Comparison of ENCODE assay signal across 33 cellular contexts in the genomic region with DNA sequence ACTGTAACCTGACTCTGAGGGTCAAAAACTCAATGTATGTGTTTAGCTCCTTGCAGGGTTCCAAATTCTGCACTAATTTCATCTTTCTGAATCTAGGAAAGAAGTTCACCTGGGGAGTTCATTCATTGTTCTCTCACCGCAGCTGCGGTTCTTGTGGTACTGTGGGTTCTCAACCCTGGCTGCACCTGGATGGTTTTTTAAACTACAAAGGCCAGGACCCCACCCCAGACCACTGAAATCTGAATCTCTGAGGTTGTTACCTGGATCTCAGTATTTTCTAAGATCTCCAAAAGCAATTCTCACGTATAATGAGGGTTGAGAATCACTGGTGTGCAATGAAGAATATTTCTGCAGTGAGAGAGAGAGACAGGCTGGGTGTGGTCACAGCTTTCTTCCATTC.
"Had no signal": no experiment of that assay in that cellular context is flagged by ENCODE, and none has a peak within 500 bp of the region (broad histone marks: within the 10 kb centered on the region; RNA-seq: fewer than 3 reads in every experiment).

No MANE protein-coding gene starts in this region.

- H3K27ac ChIP-seq: adrenal gland, body of pancreas, cardiac muscle cell, colonic mucosa, foreskin keratinocyte, gastrocnemius medialis, heart left ventricle had no signal

- H3K4me1 ChIP-seq: adrenal gland, foreskin keratinocyte had no signal

- DNase-seq: activated CD4-positive, alpha-beta T cell treated with anti-CD3 and anti-CD28 coated beads for 4 hours; activated CD4-positive, alpha-beta T cell treated with anti-CD3 and anti-CD28 coated beads, Interleukin-2, amount 50 U/mL, for 1 hour; activated CD4-positive, alpha-beta T cell treated with anti-CD3 and anti-CD28 coated beads, Interleukin-2, amount 50 U/mL, for 48 hours; activated CD4-positive, CD25-positive, alpha-beta regulatory T cell; activated CD4-positive, CD25-positive, alpha-beta regulatory T cell treated with anti-CD3 and anti-CD28 coated beads, Interleukin-2, amount 50 U/mL, for 72 hours; activated CD8-positive, alpha-beta memory T cell treated with anti-CD3 and anti-CD28 coated beads, Interleukin-2, amount 10 ng/mL, durations not matched to agents 7 days and 5 days; activated CD8-positive, alpha-beta memory T cell treated with anti-CD3 and anti-CD28 coated beads, Interleukin-2, amount 50 U/mL, for 4 hours; activated CD8-positive, alpha-beta T cell treated with anti-CD3 and anti-CD28 coated beads for 36 hours; activated effector memory CD4-positive, alpha-beta T cell treated with anti-CD3 and anti-CD28 coated beads, Interleukin-2, amount 50 U/mL, for 16 hours; activated naive CD4-positive, alpha-beta T cell treated with anti-CD3 and anti-CD28 coated beads for 36 hours; activated naive CD8-positive, alpha-beta T cell treated with anti-CD3 and anti-CD28 coated beads for 36 hours; activated naive CD8-positive, alpha-beta T cell treated with anti-CD3 and anti-CD28 coated beads, Interleukin-2, amount 50 U/mL, for 24 hours; activated T-cell treated with anti-CD3 and anti-CD28 coated beads, Interleukin-2, amount 50 U/mL, for 1 hour; activated T-cell treated with anti-CD3 and anti-CD28 coated beads, Interleukin-2, amount 50 U/mL, for 48 hours; adrenal gland; amygdala; aorta; body of pancreas; central memory CD4-positive, alpha-beta T cell; cerebellar nuclear complex; colonic mucosa; effector memory CD4-positive, alpha-beta T cell; foreskin keratinocyte; gastrocnemius medialis; glutamatergic neuron; heart left ventricle; hypothalamus; T-helper 2 cell had no signal

- H3K27me3 Mint-ChIP-seq: activated CD8-positive, alpha-beta memory T cell treated with anti-CD3 and anti-CD28 coated beads, Interleukin-2, amount 10 ng/mL, durations not matched to agents 7 days and 5 days; activated CD8-positive, alpha-beta T cell treated with anti-CD3 and anti-CD28 coated beads for 36 hours; activated naive CD4-positive, alpha-beta T cell treated with anti-CD3 and anti-CD28 coated beads, Interleukin-2, amount 50 U/mL, for 24 hours; activated naive CD8-positive, alpha-beta T cell treated with anti-CD3 and anti-CD28 coated beads for 36 hours; activated naive CD8-positive, alpha-beta T cell treated with anti-CD3 and anti-CD28 coated beads, Interleukin-2, amount 50 U/mL, for 24 hours had no signal

- H3K27ac Mint-ChIP-seq: activated CD8-positive, alpha-beta memory T cell treated with anti-CD3 and anti-CD28 coated beads, Interleukin-2, amount 10 ng/mL, durations not matched to agents 7 days and 5 days; activated CD8-positive, alpha-beta T cell treated with anti-CD3 and anti-CD28 coated beads for 36 hours; activated naive CD4-positive, alpha-beta T cell treated with anti-CD3 and anti-CD28 coated beads for 36 hours; activated naive CD4-positive, alpha-beta T cell treated with anti-CD3 and anti-CD28 coated beads, Interleukin-2, amount 50 U/mL, for 24 hours; activated naive CD8-positive, alpha-beta T cell treated with anti-CD3 and anti-CD28 coated beads for 36 hours; activated naive CD8-positive, alpha-beta T cell treated with anti-CD3 and anti-CD28 coated beads, Interleukin-2, amount 50 U/mL, for 24 hours; activated T-helper 1 cell treated with anti-CD3 and anti-CD28 coated beads, Interleukin-12 subunit alpha, Interleukin-12 subunit beta, Interleukin-2, Interleukin-4 antibody, amounts not matched to agents 30 ng/mL and 10 ng/mL and 1 ng/mL, durations not matched to agents 14 hours and 24 hours and 36 hours; activated T-helper 2 cell treated with anti-CD3 and anti-CD28 coated beads, Interferon-gamma antibody, Interleukin-2, Interleukin-4, amounts not matched to agents 10 μg/mL and 5 μg/mL and 100 μg/mL, durations not matched to agents 14 hours and 24 hours and 36 hours; endodermal cell had no signal

- H3K4me1 Mint-ChIP-seq: activated CD8-positive, alpha-beta memory T cell treated with anti-CD3 and anti-CD28 coated beads, Interleukin-2, amount 10 ng/mL, durations not matched to agents 7 days and 5 days; activated naive CD4-positive, alpha-beta T cell treated with anti-CD3 and anti-CD28 coated beads, Interleukin-2, amount 50 U/mL, for 24 hours; activated naive CD8-positive, alpha-beta T cell treated with anti-CD3 and anti-CD28 coated beads, Interleukin-2, amount 50 U/mL, for 24 hours had no signal

- H3K9me3 ChIP-seq: body of pancreas, colonic mucosa, gastrocnemius medialis had no signal

- H3K4me3 Mint-ChIP-seq: activated CD8-positive, alpha-beta memory T cell treated with anti-CD3 and anti-CD28 coated beads, Interleukin-2, amount 10 ng/mL, durations not matched to agents 7 days and 5 days; activated CD8-positive, alpha-beta T cell treated with anti-CD3 and anti-CD28 coated beads for 36 hours; activated naive CD4-positive, alpha-beta T cell treated with anti-CD3 and anti-CD28 coated beads for 36 hours; activated naive CD4-positive, alpha-beta T cell treated with anti-CD3 and anti-CD28 coated beads, Interleukin-2, amount 50 U/mL, for 24 hours; activated naive CD8-positive, alpha-beta T cell treated with anti-CD3 and anti-CD28 coated beads for 36 hours; activated naive CD8-positive, alpha-beta T cell treated with anti-CD3 and anti-CD28 coated beads, Interleukin-2, amount 50 U/mL, for 24 hours; activated T-helper 1 cell treated with anti-CD3 and anti-CD28 coated beads, Interleukin-12 subunit alpha, Interleukin-12 subunit beta, Interleukin-2, Interleukin-4 antibody, amounts not matched to agents 30 ng/mL and 10 ng/mL and 1 ng/mL, durations not matched to agents 14 hours and 24 hours and 36 hours; endodermal cell had no signal

- H3K27me3 ChIP-seq: adrenal gland, body of pancreas, cardiac muscle cell, colonic mucosa, foreskin keratinocyte, gastrocnemius medialis, heart left ventricle had no signal

- H3K36me3 ChIP-seq: cardiac muscle cell, colonic mucosa had no signal

- H3K4me3 ChIP-seq: adrenal gland, body of pancreas, cardiac muscle cell, colonic mucosa, gastrocnemius medialis, heart left ventricle had no signal
